Comparison of ENCODE assay signal across 1 cellular context in genomic region chr20:25389858-25390537, GRCh38.
TF ChIP-seq lines count a peak whose summit lies in the region.

No MANE protein-coding gene starts in this region.

TF ChIP-seq in HepG2, 621 proteins besides CTCF, POLR2A, EP300 and RAD21 (continued from another document and continues in another):
- TF ChIP-seq HNF1B (CRISPR knock-in tag; IDR thresholded peaks at IDR 0.05) (peak; percentile 50; the same call in 1 of the 2 replicates), ZNF674 (CRISPR knock-in tag; IDR thresholded peaks at IDR 0.05; ENCODE audit: low read depth) (no peak), ZBTB38 (CRISPR knock-in tag; IDR thresholded peaks at IDR 0.05) (peak; percentile 71; the same call in 1 of the 2 replicates), POLR2G (IDR thresholded peaks at IDR 0.05; ENCODE audit: low read depth, low read length) (peak; percentile 4; the same call in 1 of the 2 replicates), CREM (IDR thresholded peaks at IDR 0.05) (no peak), CREM (CRISPR knock-in tag; IDR thresholded peaks at IDR 0.05) (no peak; the same call in 1 of the 2 replicates), KLF12 (CRISPR knock-in tag; IDR thresholded peaks at IDR 0.05; ENCODE audit: borderline replicate concordance) (peak; percentile 85; the same call in 1 of the 2 replicates), MTA3 (CRISPR knock-in tag; IDR thresholded peaks at IDR 0.05) (peak; percentile 45; the same call in 1 of the 2 replicates), HNF4G (IDR thresholded peaks at IDR 0.05; ENCODE audit: borderline replicate concordance, low read depth, low read length) (no peak), HNF4G (CRISPR knock-in tag; IDR thresholded peaks at IDR 0.05; ENCODE audit: borderline replicate concordance, low read depth) (no peak), ZNF430 (CRISPR knock-in tag; IDR thresholded peaks at IDR 0.05) (peak; percentile 96), THYN1 (CRISPR knock-in tag; IDR thresholded peaks at IDR 0.05; ENCODE audit: borderline replicate concordance, low read depth) (0 out of 2 replicates have a peak, but pooled peaks have one; percentile 26), MXD1 (CRISPR knock-in tag; IDR thresholded peaks at IDR 0.05) (peak; percentile 62), RCOR2 (CRISPR knock-in tag; IDR thresholded peaks at IDR 0.05) (no peak), ZBTB7B (CRISPR knock-in tag; IDR thresholded peaks at IDR 0.05) (0 out of 2 replicates have a peak, but pooled peaks have one; percentile 14), TBP (CRISPR knock-in tag; IDR thresholded peaks at IDR 0.05) (0 out of 2 replicates have a peak, but pooled peaks have one; percentile 69), AFF4 (CRISPR knock-in tag; IDR thresholded peaks at IDR 0.05) (no peak), MLLT10 (CRISPR knock-in tag; IDR thresholded peaks at IDR 0.05) (no peak), MTA1 (CRISPR knock-in tag; IDR thresholded peaks at IDR 0.05; ENCODE audit: borderline replicate concordance) (peak; percentile 91; the same call in 1 of the 2 replicates), TSC22D2 (CRISPR knock-in tag; IDR thresholded peaks at IDR 0.05; ENCODE audit: borderline replicate concordance) (peak; percentile 43; the same call in 1 of the 2 replicates), JUN (CRISPR knock-in tag; IDR thresholded peaks at IDR 0.05) (no peak), KLF16 (CRISPR knock-in tag; IDR thresholded peaks at IDR 0.05) (peak; percentile 18 to 49; a peak in 2 of 4 replicates), ZNF501 (CRISPR knock-in tag; IDR thresholded peaks at IDR 0.05) (peak; percentile 80), NFIC (IDR thresholded peaks at IDR 0.05; ENCODE audit: low read length) (no peak), KDM5A (IDR thresholded peaks at IDR 0.05; ENCODE audit: borderline replicate concordance, low read length) (peak; percentile 73), ASH2L (IDR thresholded peaks at IDR 0.05; ENCODE audit: insufficient read length, low read depth, low read length) (peak; percentile 93), ZNF816 (CRISPR knock-in tag; IDR thresholded peaks at IDR 0.05; ENCODE audit: borderline replicate concordance) (0 out of 2 replicates have a peak, but pooled peaks have one; percentile 6), HMGXB4 (CRISPR knock-in tag; IDR thresholded peaks at IDR 0.05; ENCODE audit: borderline replicate concordance in 1 of 2, low read depth in 1 of 2) (peak in 1 of 2 experiments; percentile 78; a peak in 3 of 4 replicates), GRHL1 (CRISPR knock-in tag; conservative IDR thresholded peaks at IDR 0.05) (no peak), ZNF572 (CRISPR knock-in tag; IDR thresholded peaks at IDR 0.05) (peak; percentile 85; the same call in 1 of the 2 replicates), ZGPAT (CRISPR knock-in tag; IDR thresholded peaks at IDR 0.05) (peak; percentile 72; the same call in 1 of the 2 replicates), SIN3A (IDR thresholded peaks at IDR 0.05; ENCODE audit: borderline replicate concordance, low read depth, low read length) (no peak), ZNF788 (CRISPR knock-in tag; IDR thresholded peaks at IDR 0.05; ENCODE audit: borderline replicate concordance) (peak; percentile 86; the same call in 1 of the 2 replicates), THAP7 (CRISPR knock-in tag; IDR thresholded peaks at IDR 0.05) (peak; percentile 55; the same call in 1 of the 2 replicates), PRDM15 (CRISPR knock-in tag; IDR thresholded peaks at IDR 0.05) (peak; percentile 3; the same call in 1 of the 2 replicates), AGO1 (IDR thresholded peaks at IDR 0.05; ENCODE audit: low read depth, low read length, poor library complexity, severe bottlenecking) (peak; percentile 81), HHEX (CRISPR knock-in tag; IDR thresholded peaks at IDR 0.05) (no peak), TCF12 (IDR thresholded peaks at IDR 0.05) (no peak), TCF12 (CRISPR knock-in tag; IDR thresholded peaks at IDR 0.05) (peak; percentile 89; the same call in 1 of the 2 replicates), IKZF5 (CRISPR knock-in tag; IDR thresholded peaks at IDR 0.05) (peak; percentile 65; the same call in 1 of the 2 replicates)
